9 cellular contexts compared by ENCODE assay signal in genomic region chr1:9302745-9303524, GRCh38. TPM values are rescaled to one million over a fixed set of nuclear protein-coding genes. Genes with fewer than 3 reads are reported as not detected.
DNase-seq lines count a peak whose midpoint lies in the region; ATAC-seq lines count a peak whose summit lies in the region.
"Had no signal": no experiment of that assay in that cellular context is flagged by ENCODE, and none has a peak within 500 bp of the region (broad histone marks: within the 10 kb centered on the region; RNA-seq: fewer than 3 reads in every experiment).

No MANE protein-coding gene starts in this region.

- DNase-seq in GM04503 (ENCODE audit: low read depth) (peak; percentile 89), SW480 (ENCODE audit: low spot score) (peak; percentile 70), glomerular visceral epithelial cell (ENCODE audit: extremely low spot score) (peak; percentile 93), posterior cingulate gyrus (no peak), middle frontal gyrus (ENCODE audit: extremely low spot score, low spot score) (no peak)
- DNase-seq in naive thymus-derived CD8-positive, alpha-beta T cell = no peak
- DNase-seq: NCI-H524 treated with DMSO at 0.1 percent for 48 hours had no signal

- peaks cover 0 to 5% (median 0%) of the 10 kb centered on the region in 5 donors for H3K27me3 Mint-ChIP-seq in naive thymus-derived CD8-positive, alpha-beta T cell

- H3K36me3 Mint-ChIP-seq in naive thymus-derived CD8-positive, alpha-beta T cell = no peaks in the 10 kb centered on the region

- H3K27ac ChIP-seq in skin epidermis = peak overlapping the region in 11 of 21 experiments; percentile 6 to 71 (median 37)

- no peak overlapping the region for H3K27ac Mint-ChIP-seq in naive thymus-derived CD8-positive, alpha-beta T cell

- no peaks in the 10 kb centered on the region for H3K9me3 Mint-ChIP-seq in naive thymus-derived CD8-positive, alpha-beta T cell

- intact Hi-C loops in posterior cingulate gyrus (cut with DNase I) = no loop called here

- POLR2A ChIA-PET in naive thymus-derived CD8-positive, alpha-beta T cell (lab: Charles Lee) = no interaction called here

- H3K4me1 Mint-ChIP-seq in naive thymus-derived CD8-positive, alpha-beta T cell = peaks cover 2 to 14% (median 7%) of the 10 kb centered on the region in 4 donors

- H3K4me3 Mint-ChIP-seq in naive thymus-derived CD8-positive, alpha-beta T cell = no peak overlapping the region

- no peak overlapping the region for H3K4me3 ChIP-seq in skin epidermis

- no peak for ATAC-seq in GM19397 (IDR thresholded peaks at IDR 0.05; ENCODE audit: unreplicated experiment)
- ATAC-seq in naive thymus-derived CD8-positive, alpha-beta T cell = no peak

RNA-seq across cellular contexts. Expression of gene SPSB1, which starts 10.2 kb away (rescaled TPM):
- total RNA-seq in naive thymus-derived CD8-positive, alpha-beta T cell = 1 to 10 TPM; 1.5 TPM
- polyA plus RNA-seq in naive thymus-derived CD8-positive, alpha-beta T cell = 1 to 10 TPM in 2 of 3 donors, under 1 TPM in 1; 0.44 to 1.7 (median 1.2) TPM

Comparison
In these comparisons a context has a peak if more than half of its experiments do, and no peak if none do; other contexts are left out.
1. DNase-seq: peak in GM04503 (single experiment), SW480 (single experiment) and glomerular visceral epithelial cell (single experiment); none in posterior cingulate gyrus (0 of 10), middle frontal gyrus (single experiment) and naive thymus-derived CD8-positive, alpha-beta T cell (0 of 10).